23 cellular contexts compared by ENCODE assay signal in the genomic region with DNA sequence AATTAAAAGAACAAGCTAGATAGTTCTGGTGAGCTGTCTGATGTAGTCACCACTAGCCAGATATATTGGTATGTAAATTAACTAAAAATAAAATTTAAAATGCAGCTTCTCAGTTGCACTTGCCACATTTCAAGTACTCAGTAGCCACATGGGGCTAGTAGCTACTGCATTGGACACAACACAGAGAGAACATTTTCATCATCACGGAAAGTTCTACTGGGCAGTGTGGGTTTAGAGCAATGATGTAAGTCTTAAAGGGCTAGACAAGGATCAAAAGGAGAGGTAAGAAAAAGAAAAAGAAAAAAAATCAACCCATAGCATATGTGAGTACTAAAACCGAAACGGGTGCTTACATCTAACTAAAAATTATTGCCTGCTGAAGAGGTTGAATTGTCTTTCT. TPM values are rescaled to one million over a fixed set of nuclear protein-coding genes. Genes with fewer than 3 reads are reported as not detected.
A peak's percentile ranks its signal among the peaks of the same experiment; 100 is the strongest.
DNase-seq lines count a peak whose midpoint lies in the region; ATAC-seq, FAIRE-seq and TF ChIP-seq lines count a peak whose summit lies in the region.
"Had no signal": no experiment of that assay in that cellular context is flagged by ENCODE, and none has a peak within 500 bp of the region (broad histone marks: within the 10 kb centered on the region; RNA-seq: fewer than 3 reads in every experiment).

No MANE protein-coding gene starts in this region.

- H3F3A ChIP-seq in GM23338 (replicated peaks; ENCODE audit: low read depth), result no peaks in the 10 kb centered on the region

- H3K27ac ChIP-seq in GM23338 (ENCODE audit: low read depth) (no peak overlapping the region), dorsolateral prefrontal cortex (peak overlapping the region in 49 of 59 donors; percentile 0 to 80 (median 50)), testis (peak overlapping the region; percentile 56 to 97)
- H3K27ac ChIP-seq: brain microvascular endothelial cell, epithelial cell of prostate had no signal

- no peaks in the 10 kb centered on the region for H4K20me1 ChIP-seq in GM23338 (replicated peaks; ENCODE audit: insufficient read depth)

- H3K4me1 ChIP-seq in GM23338 (ENCODE audit: insufficient read depth) (peaks cover 47% of the 10 kb centered on the region), testis (peaks cover 31% of the 10 kb centered on the region)

- intact Hi-C loops in dorsolateral prefrontal cortex (cut with DNase I) (no loop called here), testis (cut with DNase I; ENCODE audit: low total_unique reads) (no loop called here)

- ATAC-seq in GM23338 (no peak), GM18861 (IDR thresholded peaks at IDR 0.05; ENCODE audit: unreplicated experiment) (no peak), GM18867 (IDR thresholded peaks at IDR 0.05; ENCODE audit: unreplicated experiment) (no peak)
- ATAC-seq: natural killer cell, T-helper 17 cell had no signal

- H3K9me3 ChIP-seq in testis, result no peaks in the 10 kb centered on the region
- H3K9me3 ChIP-seq: vagina had no signal

- H3K36me3 ChIP-seq in GM23338 (ENCODE audit: insufficient read depth), result no peaks in the 10 kb centered on the region
- no peaks in the 10 kb centered on the region for H3K36me3 ChIP-seq in testis (ENCODE audit: low read depth, missing control alignments)
- H3K36me3 ChIP-seq: brain microvascular endothelial cell, vagina had no signal

- H3K4me3 Mint-ChIP-seq in GM23338 (no peak overlapping the region), nephron (peak overlapping the region in 1 of 3 experiments; percentile 74)
- H3K4me3 Mint-ChIP-seq: activated CD4-positive, alpha-beta memory T cell treated with anti-CD3 and anti-CD28 coated beads for 36 hours; activated T-cell treated with anti-CD3 and anti-CD28 coated beads, Interleukin-2, amount 50 U/mL, for 24 hours; natural killer cell; stimulated activated naive B cell treated with anti-CD40 and anti-IgM and Interleukin-4, amounts not matched to agents 10 μg/mL and 1 μg/mL and 100 μg/mL, for 72 hours; T-helper 17 cell had no signal

- H3K9me2 ChIP-seq in GM23338 (ENCODE audit: insufficient read depth), result no peaks in the 10 kb centered on the region; the same call in 1 of the 2 replicates

- 0 out of 2 replicates have a peak overlapping the region, but pooled peaks have one; percentile 12 for H3K4me2 ChIP-seq in GM23338

- H2AFZ ChIP-seq in GM23338, result no peak overlapping the region

- DNase-seq in GM23338 (ENCODE audit: low spot score) (no peak), dorsolateral prefrontal cortex (no peak), testis (no peak), GM19239 (ENCODE audit: insufficient read length, low spot score) (no peak)
- DNase-seq: activated CD4-positive, alpha-beta memory T cell treated with anti-CD3 and anti-CD28 coated beads for 36 hours; activated naive CD4-positive, alpha-beta T cell treated with anti-CD3 and anti-CD28 coated beads, Interleukin-2, amount 50 U/mL, for 16 hours; activated T-cell treated with anti-CD3 and anti-CD28 coated beads, Interleukin-2, amount 50 U/mL, for 24 hours; AML-193; mammary epithelial cell; natural killer cell; NCI-H2081 treated with DMSO at 0.1 percent for 48 hours; NCI-H524; SHP77 treated with DMSO at 0.1 percent for 48 hours; stimulated activated CD4-positive, alpha-beta T cell treated with anti-CD3 and anti-CD28 coated beads, Interleukin-15, amount 100 ng/mL, for 24 hours; stimulated activated naive B cell treated with anti-CD40 and anti-IgM and Interleukin-4, amounts not matched to agents 10 μg/mL and 1 μg/mL and 100 μg/mL, for 72 hours; T-helper 17 cell had no signal

- H3K27ac Mint-ChIP-seq in GM23338, result no peak overlapping the region
- H3K27ac Mint-ChIP-seq in nephron, result peak overlapping the region; percentile 6 to 54 (median 38)
- H3K27ac Mint-ChIP-seq: activated CD4-positive, alpha-beta memory T cell treated with anti-CD3 and anti-CD28 coated beads for 36 hours; activated T-cell treated with anti-CD3 and anti-CD28 coated beads, Interleukin-2, amount 50 U/mL, for 24 hours; natural killer cell; stimulated activated naive B cell treated with anti-CD40 and anti-IgM and Interleukin-4, amounts not matched to agents 10 μg/mL and 1 μg/mL and 100 μg/mL, for 72 hours; T-helper 17 cell had no signal

- TF ChIP-seq CTCF in GM23338 (conservative IDR thresholded peaks at IDR 0.05; ENCODE audit: low read depth in 2 of 2) (no peak), dorsolateral prefrontal cortex (IDR thresholded peaks at IDR 0.05 in 54 of 56, conservative IDR thresholded peaks at IDR 0.05 in 2 of 56; ENCODE audit: low read depth in 1 of 56, partially characterized antibody in 56 of 56) (peak in 1 of 56 donors; percentile 1), nephron (IDR thresholded peaks at IDR 0.05; ENCODE audit: unreplicated experiment in 3 of 3) (no peak), testis (IDR thresholded peaks at IDR 0.05) (no peak)

- peaks cover 48% of the 10 kb centered on the region for H3K4me1 Mint-ChIP-seq in GM23338
- H3K4me1 Mint-ChIP-seq in nephron, result peaks cover 66% of the 10 kb centered on the region
- H3K4me1 Mint-ChIP-seq: T-helper 17 cell had no signal

- H3K79me2 ChIP-seq in GM23338 (replicated peaks; ENCODE audit: insufficient read depth), result no peaks in the 10 kb centered on the region

- no peaks in the 10 kb centered on the region for H3K36me3 Mint-ChIP-seq in GM23338 (ENCODE audit: low read depth)
- no peaks in the 10 kb centered on the region for H3K36me3 Mint-ChIP-seq in nephron (ENCODE audit: low read depth)
- H3K36me3 Mint-ChIP-seq: activated CD4-positive, alpha-beta memory T cell treated with anti-CD3 and anti-CD28 coated beads for 36 hours; natural killer cell; stimulated activated naive B cell treated with anti-CD40 and anti-IgM and Interleukin-4, amounts not matched to agents 10 μg/mL and 1 μg/mL and 100 μg/mL, for 72 hours had no signal

- H3K27me3 Mint-ChIP-seq in GM23338 (ENCODE audit: insufficient read depth, low read depth, poor library complexity) (peaks cover 12% of the 10 kb centered on the region), nephron (ENCODE audit: low read depth) (peaks cover 10% of the 10 kb centered on the region)

- FAIRE-seq in GM19239 (lab: Jason Lieb, UNC), result no peak
- FAIRE-seq: K562 had no signal

- H3K27me3 ChIP-seq in GM23338 (ENCODE audit: insufficient read depth) (peaks cover 20% of the 10 kb centered on the region), dorsolateral prefrontal cortex (no peaks in the 10 kb centered on the region), testis (no peaks in the 10 kb centered on the region)
- H3K27me3 ChIP-seq: vagina had no signal

- TF ChIP-seq POLR2A in testis (IDR thresholded peaks at IDR 0.05), result no peak

- H3K4me3 ChIP-seq in GM23338 (no peak overlapping the region), dorsolateral prefrontal cortex (peak overlapping the region in 28 of 59 donors; percentile 2 to 44 (median 34)), testis (no peak overlapping the region)
- H3K4me3 ChIP-seq: K562, vagina had no signal

- 63 to 65% methylated on average over 3 of the region's 3 CpGs for WGBS in testis, 2 donors

- H3K9me3 Mint-ChIP-seq in GM23338 (no peaks in the 10 kb centered on the region), nephron (no peaks in the 10 kb centered on the region)
- H3K9me3 Mint-ChIP-seq: activated CD4-positive, alpha-beta memory T cell treated with anti-CD3 and anti-CD28 coated beads for 36 hours; activated T-cell treated with anti-CD3 and anti-CD28 coated beads, Interleukin-2, amount 50 U/mL, for 24 hours; natural killer cell; stimulated activated naive B cell treated with anti-CD40 and anti-IgM and Interleukin-4, amounts not matched to agents 10 μg/mL and 1 μg/mL and 100 μg/mL, for 72 hours had no signal

TF ChIP-seq in GM23338, 12 proteins besides CTCF, POLR2A, EP300 and RAD21 (continues in another document):
- TF ChIP-seq ZNF114 (CRISPR knock-in tag; IDR thresholded peaks at IDR 0.05) (no peak), EZH2phosphoT487 (IDR thresholded peaks at IDR 0.05; ENCODE audit: unreplicated experiment) (no peak), EZH2 (IDR thresholded peaks at IDR 0.05; ENCODE audit: low read depth, unreplicated experiment) (no peak)
- TF ChIP-seq, protein P1, sequence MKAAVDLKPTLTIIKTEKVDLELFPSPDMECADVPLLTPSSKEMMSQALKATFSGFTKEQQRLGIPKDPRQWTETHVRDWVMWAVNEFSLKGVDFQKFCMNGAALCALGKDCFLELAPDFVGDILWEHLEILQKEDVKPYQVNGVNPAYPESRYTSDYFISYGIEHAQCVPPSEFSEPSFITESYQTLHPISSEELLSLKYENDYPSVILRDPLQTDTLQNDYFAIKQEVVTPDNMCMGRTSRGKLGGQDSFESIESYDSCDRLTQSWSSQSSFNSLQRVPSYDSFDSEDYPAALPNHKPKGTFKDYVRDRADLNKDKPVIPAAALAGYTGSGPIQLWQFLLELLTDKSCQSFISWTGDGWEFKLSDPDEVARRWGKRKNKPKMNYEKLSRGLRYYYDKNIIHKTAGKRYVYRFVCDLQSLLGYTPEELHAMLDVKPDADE (IDR thresholded peaks at IDR 0.05), result no peak
- TF ChIP-seq, protein P2, sequence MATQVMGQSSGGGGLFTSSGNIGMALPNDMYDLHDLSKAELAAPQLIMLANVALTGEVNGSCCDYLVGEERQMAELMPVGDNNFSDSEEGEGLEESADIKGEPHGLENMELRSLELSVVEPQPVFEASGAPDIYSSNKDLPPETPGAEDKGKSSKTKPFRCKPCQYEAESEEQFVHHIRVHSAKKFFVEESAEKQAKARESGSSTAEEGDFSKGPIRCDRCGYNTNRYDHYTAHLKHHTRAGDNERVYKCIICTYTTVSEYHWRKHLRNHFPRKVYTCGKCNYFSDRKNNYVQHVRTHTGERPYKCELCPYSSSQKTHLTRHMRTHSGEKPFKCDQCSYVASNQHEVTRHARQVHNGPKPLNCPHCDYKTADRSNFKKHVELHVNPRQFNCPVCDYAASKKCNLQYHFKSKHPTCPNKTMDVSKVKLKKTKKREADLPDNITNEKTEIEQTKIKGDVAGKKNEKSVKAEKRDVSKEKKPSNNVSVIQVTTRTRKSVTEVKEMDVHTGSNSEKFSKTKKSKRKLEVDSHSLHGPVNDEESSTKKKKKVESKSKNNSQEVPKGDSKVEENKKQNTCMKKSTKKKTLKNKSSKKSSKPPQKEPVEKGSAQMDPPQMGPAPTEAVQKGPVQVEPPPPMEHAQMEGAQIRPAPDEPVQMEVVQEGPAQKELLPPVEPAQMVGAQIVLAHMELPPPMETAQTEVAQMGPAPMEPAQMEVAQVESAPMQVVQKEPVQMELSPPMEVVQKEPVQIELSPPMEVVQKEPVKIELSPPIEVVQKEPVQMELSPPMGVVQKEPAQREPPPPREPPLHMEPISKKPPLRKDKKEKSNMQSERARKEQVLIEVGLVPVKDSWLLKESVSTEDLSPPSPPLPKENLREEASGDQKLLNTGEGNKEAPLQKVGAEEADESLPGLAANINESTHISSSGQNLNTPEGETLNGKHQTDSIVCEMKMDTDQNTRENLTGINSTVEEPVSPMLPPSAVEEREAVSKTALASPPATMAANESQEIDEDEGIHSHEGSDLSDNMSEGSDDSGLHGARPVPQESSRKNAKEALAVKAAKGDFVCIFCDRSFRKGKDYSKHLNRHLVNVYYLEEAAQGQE (IDR thresholded peaks at IDR 0.05; ENCODE audit: unreplicated experiment), result no peak

RNA-seq across cellular contexts. Expression of a gene that starts 4.8 kb away (rescaled TPM):
- 5.0 and 5.4 TPM in 2 replicates for total RNA-seq in GM23338 (2014; rRNA removed; shearing (Covaris generic))
- 0.94 and 0.99 TPM in 2 replicates for polyA plus RNA-seq in GM23338 (2016; fragmentation: Nextera tagmentation; extraction: Ambion mirVana)
- 10 to 100 TPM in 119 of 120 experiments, 1 to 10 TPM in 1; 9.6 to 32.3 (median 18.2) TPM for total RNA-seq in dorsolateral prefrontal cortex
- 10 to 100 TPM; 48.7 to 52.3 TPM for total RNA-seq in testis
- 14.1 TPM for polyA plus RNA-seq in testis (ENCODE audit: insufficient read depth, low read depth, low replicate concordance)
